ENCODE assay signal across 12 cellular contexts in genomic region chr3:10964537-10965167, GRCh38. TPM values are rescaled to one million over a fixed set of nuclear protein-coding genes. Genes with fewer than 3 reads are reported as not detected.
A peak's percentile ranks its signal among the peaks of the same experiment; 100 is the strongest.
DNase-seq lines count a peak whose midpoint lies in the region; ATAC-seq and TF ChIP-seq lines count a peak whose summit lies in the region.
"Had no signal": no experiment of that assay in that cellular context is flagged by ENCODE, and none has a peak within 500 bp of the region (broad histone marks: within the 10 kb centered on the region; RNA-seq: fewer than 3 reads in every experiment).

No MANE protein-coding gene starts in this region.

- no peak overlapping the region for H2AFZ ChIP-seq in PC-3 (ENCODE audit: low read length)

- H3K4me3 Mint-ChIP-seq in MCF 10A (ENCODE audit: unreplicated experiment) (no peak overlapping the region), endothelial cell (ENCODE audit: unreplicated experiment) (no peak overlapping the region)
- no peak overlapping the region for H3K4me3 Mint-ChIP-seq in activated T-cell treated with anti-CD3 and anti-CD28 coated beads, Interleukin-2, amount 50 U/mL, for 24 hours

- H3K27me3 ChIP-seq in breast epithelium (peaks cover 0 to 7% of the 10 kb centered on the region in 2 donors), PC-3 (ENCODE audit: low read length) (peaks cover 70% of the 10 kb centered on the region), testis (no peaks in the 10 kb centered on the region)
- H3K27me3 ChIP-seq: BLaER1 had no signal

- no peak for TF ChIP-seq POLR2A in breast epithelium (IDR thresholded peaks at IDR 0.05)
- TF ChIP-seq POLR2A in testis (IDR thresholded peaks at IDR 0.05): no peak

- no peaks in the 10 kb centered on the region for H3K36me3 Mint-ChIP-seq in MCF 10A (ENCODE audit: insufficient read depth, unreplicated experiment)
- H3K36me3 Mint-ChIP-seq in endothelial cell (ENCODE audit: low read depth, unreplicated experiment): no peaks in the 10 kb centered on the region
- H3K36me3 Mint-ChIP-seq in activated T-cell treated with anti-CD3 and anti-CD28 coated beads, Interleukin-2, amount 50 U/mL, for 24 hours (ENCODE audit: low read depth): no peaks in the 10 kb centered on the region

- TF ChIP-seq CTCF in MCF 10A (IDR thresholded peaks at IDR 0.05; ENCODE audit: unreplicated experiment) (no peak), breast epithelium (IDR thresholded peaks at IDR 0.05) (no peak), PC-3 (conservative IDR thresholded peaks at IDR 0.05; ENCODE audit: low read depth, low read length) (no peak), endothelial cell (IDR thresholded peaks at IDR 0.05; ENCODE audit: unreplicated experiment) (no peak), testis (IDR thresholded peaks at IDR 0.05) (no peak)

- H3F3A ChIP-seq in PC-3 (ENCODE audit: low read length, unreplicated experiment): no peaks in the 10 kb centered on the region

- H3K9me3 ChIP-seq in breast epithelium (no peaks in the 10 kb centered on the region), PC-3 (ENCODE audit: low read length) (no peaks in the 10 kb centered on the region), testis (no peaks in the 10 kb centered on the region)
- H3K9me3 ChIP-seq: BLaER1 had no signal

- POLR2A ChIA-PET in MCF 10A (lab: Yijun Ruan, JAX): no interaction called here
- POLR2A ChIA-PET in PC-3 (lab: Charles Lee; ENCODE audit: unreplicated experiment): no interaction called here

- H3K36me3 ChIP-seq in breast epithelium (no peaks in the 10 kb centered on the region), PC-3 (ENCODE audit: low read depth, low read length) (no peaks in the 10 kb centered on the region), testis (ENCODE audit: low read depth, missing control alignments) (no peaks in the 10 kb centered on the region)
- H3K36me3 ChIP-seq: BLaER1 had no signal

- H3K4me1 ChIP-seq in breast epithelium (no peaks in the 10 kb centered on the region), PC-3 (ENCODE audit: insufficient read depth, low read length) (no peaks in the 10 kb centered on the region), testis (peaks cover 4% of the 10 kb centered on the region)

- intact Hi-C loops in MCF 10A (cut with micrococcal nuclease): no loop called here
- intact Hi-C loops in breast epithelium (cut with DNase I; ENCODE audit: low total_unique reads): no loop called here
- intact Hi-C loops in PC-3 (cut with micrococcal nuclease): no loop called here
- intact Hi-C loops in testis (cut with DNase I; ENCODE audit: low total_unique reads): no loop called here

- peak; percentile 52 for DNase-seq in MCF 10A (ENCODE audit: unreplicated experiment)
- DNase-seq in breast epithelium (ENCODE audit: low spot score in 2 of 2): no peak
- DNase-seq in PC-3: peak; percentile 48
- peak; percentile 54 for DNase-seq in endothelial cell (ENCODE audit: low spot score)
- peak; percentile 36 for DNase-seq in testis
- DNase-seq in GM19240 (ENCODE audit: insufficient read length, low spot score): no peak
- DNase-seq in activated T-cell treated with anti-CD3 and anti-CD28 coated beads, Interleukin-2, amount 50 U/mL, for 24 hours: no peak
- DNase-seq: activated CD4-positive, CD25-positive, alpha-beta regulatory T cell treated with anti-CD3 and anti-CD28 coated beads, Interleukin-2, amount 50 U/mL, for 72 hours; mesenchymal stem cell had no signal

- no peak for ATAC-seq in PC-3
- ATAC-seq in GM18502 (IDR thresholded peaks at IDR 0.05; ENCODE audit: poor library complexity, unreplicated experiment): no peak
- ATAC-seq: Panc1 had no signal

- H3K9ac ChIP-seq in PC-3 (ENCODE audit: low read length): no peak overlapping the region
- H3K9ac ChIP-seq: BLaER1 had no signal

- CTCF ChIA-PET in MCF 10A (lab: Yijun Ruan, JAX) (interaction anchor here (1.0 to 1.6 kb wide), 3 partner anchors 16 to 33 kb away, joined by 3 to 7 read pairs (median 3); no protein-coding TSS in a partner anchor), PC-3 (lab: Charles Lee) (no interaction called here)

- no peaks in the 10 kb centered on the region for H3K79me2 ChIP-seq in PC-3 (ENCODE audit: low read length)

- no TSS peak for BruUV-seq in MCF 10A (replicated peaks; lab: Mats Ljungman, UMichigan)
- no TSS peak for BruUV-seq in PC-3 (replicated peaks; lab: Mats Ljungman, UMichigan)

- H3K27ac Mint-ChIP-seq in MCF 10A (ENCODE audit: low read depth, unreplicated experiment) (no peak overlapping the region), endothelial cell (ENCODE audit: unreplicated experiment) (no peak overlapping the region)
- H3K27ac Mint-ChIP-seq in activated T-cell treated with anti-CD3 and anti-CD28 coated beads, Interleukin-2, amount 50 U/mL, for 24 hours: no peak overlapping the region

- H3K9me2 ChIP-seq in PC-3 (replicated peaks; ENCODE audit: low read length): no peaks in the 10 kb centered on the region

- peaks cover 93% of the 10 kb centered on the region for H3K27me3 Mint-ChIP-seq in MCF 10A (ENCODE audit: insufficient read depth, unreplicated experiment)
- peaks cover 4% of the 10 kb centered on the region for H3K27me3 Mint-ChIP-seq in endothelial cell (ENCODE audit: unreplicated experiment)
- peaks cover 33% of the 10 kb centered on the region for H3K27me3 Mint-ChIP-seq in activated T-cell treated with anti-CD3 and anti-CD28 coated beads, Interleukin-2, amount 50 U/mL, for 24 hours

- no peak overlapping the region for H3K4me2 ChIP-seq in PC-3 (ENCODE audit: low read length)
- H3K4me2 ChIP-seq: BLaER1 had no signal

- H4K20me1 ChIP-seq in PC-3 (ENCODE audit: low read length): no peaks in the 10 kb centered on the region
- H4K20me1 ChIP-seq: BLaER1 had no signal

- H3K27ac ChIP-seq in breast epithelium: no peak overlapping the region
- no peak overlapping the region for H3K27ac ChIP-seq in PC-3 (ENCODE audit: low read length)
- no peak overlapping the region for H3K27ac ChIP-seq in testis
- H3K27ac ChIP-seq: BLaER1 had no signal

- H3K4me1 Mint-ChIP-seq in MCF 10A (ENCODE audit: insufficient read depth, unreplicated experiment) (no peaks in the 10 kb centered on the region), endothelial cell (ENCODE audit: unreplicated experiment) (no peaks in the 10 kb centered on the region)
- H3K4me1 Mint-ChIP-seq in activated T-cell treated with anti-CD3 and anti-CD28 coated beads, Interleukin-2, amount 50 U/mL, for 24 hours (ENCODE audit: low read depth): no peaks in the 10 kb centered on the region

- H3K9me3 Mint-ChIP-seq in MCF 10A (ENCODE audit: unreplicated experiment): no peaks in the 10 kb centered on the region
- no peaks in the 10 kb centered on the region for H3K9me3 Mint-ChIP-seq in endothelial cell (ENCODE audit: unreplicated experiment)
- H3K9me3 Mint-ChIP-seq in activated T-cell treated with anti-CD3 and anti-CD28 coated beads, Interleukin-2, amount 50 U/mL, for 24 hours: no peaks in the 10 kb centered on the region

- H3K4me3 ChIP-seq in breast epithelium: no peak overlapping the region
- no peak overlapping the region for H3K4me3 ChIP-seq in PC-3 (ENCODE audit: low read length)
- H3K4me3 ChIP-seq in testis: no peak overlapping the region
- H3K4me3 ChIP-seq: BLaER1 had no signal

- 70 to 74% methylated on average over 6 of the region's 6 CpGs for WGBS in testis, 2 donors

RNA-seq across cellular contexts. Expression of gene SLC6A1, which starts 27.9 kb away (rescaled TPM):
- total RNA-seq in MCF 10A (2022) (not detected in 2 replicates), breast epithelium (under 1 TPM; under 0.01 to 0.32 (median 0.29) TPM), PC-3 (2014; rRNA removed) (not detected in 2 replicates), endothelial cell (ENCODE audit: unreplicated experiment) (7.5 TPM), testis (10 to 100 TPM; 13.9 to 14.7 TPM)
- polyA plus RNA-seq in testis (ENCODE audit: insufficient read depth, low read depth, low replicate concordance): 14.4 TPM

Comparison
In these comparisons a context has a peak if more than half of its experiments do, and no peak if none do; other contexts are left out.
1. DNase-seq: peak in MCF 10A (single experiment), PC-3 (single experiment), endothelial cell (single experiment) and testis (single experiment); none in breast epithelium (0 of 2), GM19240 (single experiment) and activated T-cell treated with anti-CD3 and anti-CD28 coated beads, Interleukin-2, amount 50 U/mL, for 24 hours (single experiment).